In the genomic region with DNA sequence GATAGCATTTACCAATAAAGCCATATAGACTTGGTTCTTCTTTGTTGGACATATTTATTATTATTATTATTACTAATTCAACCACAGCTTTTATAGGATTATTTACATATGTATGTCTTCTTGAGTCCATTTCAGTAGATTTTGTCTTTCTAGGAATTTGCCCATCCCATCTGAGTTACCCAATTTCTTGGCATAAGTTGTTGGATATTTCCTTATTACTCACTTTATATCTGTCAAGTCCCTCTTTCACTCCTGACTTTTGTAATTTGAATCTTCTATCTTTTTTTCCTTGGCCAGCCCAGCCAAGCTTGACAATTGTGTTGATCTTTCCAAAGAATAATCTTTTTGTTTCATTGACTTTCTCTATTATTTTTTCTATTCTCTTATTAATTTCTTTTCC, we compare ENCODE assay signal across 20 cellular contexts.
DNase-seq lines count a peak whose midpoint lies in the region; TF ChIP-seq lines count a peak whose summit lies in the region.
"Had no signal": no experiment of that assay in that cellular context is flagged by ENCODE, and none has a peak within 500 bp of the region (broad histone marks: within the 10 kb centered on the region; RNA-seq: fewer than 3 reads in every experiment).

No MANE protein-coding gene starts in this region.

- H3K4me3 Mint-ChIP-seq in MCF 10A (ENCODE audit: unreplicated experiment) = no peak overlapping the region
- H3K4me3 Mint-ChIP-seq: B cell; CD4-positive, alpha-beta T cell had no signal

- no peaks in the 10 kb centered on the region for H3K4me1 Mint-ChIP-seq in MCF 10A (ENCODE audit: insufficient read depth, unreplicated experiment)
- H3K4me1 Mint-ChIP-seq: B cell had no signal

- H3K36me3 ChIP-seq in breast epithelium = no peaks in the 10 kb centered on the region
- H3K36me3 ChIP-seq: BLaER1 had no signal

- no peaks in the 10 kb centered on the region for H3K4me1 ChIP-seq in breast epithelium
- H3K4me1 ChIP-seq: BLaER1 had no signal

- TF ChIP-seq CTCF in MCF 10A (IDR thresholded peaks at IDR 0.05; ENCODE audit: unreplicated experiment) (no peak), breast epithelium (IDR thresholded peaks at IDR 0.05) (no peak), RWPE1 (conservative IDR thresholded peaks at IDR 0.05; ENCODE audit: low read depth) (no peak), epithelial cell of esophagus (IDR thresholded peaks at IDR 0.05; ENCODE audit: insufficient read depth, low read depth, low read length, missing control alignments) (no peak), GM10248 (IDR thresholded peaks at IDR 0.05; ENCODE audit: control extremely low read depth, extremely low read depth, low read depth, missing control alignments) (no peak), dorsolateral prefrontal cortex (IDR thresholded peaks at IDR 0.05 in 54 of 56, conservative IDR thresholded peaks at IDR 0.05 in 2 of 56; ENCODE audit: low read depth in 1 of 56, partially characterized antibody in 56 of 56) (no peak)

- no TSS peak for BruUV-seq in MCF 10A (replicated peaks; lab: Mats Ljungman, UMichigan)

- no peak overlapping the region for H3K4me3 ChIP-seq in breast epithelium
- H3K4me3 ChIP-seq in epithelial cell of esophagus (ENCODE audit: low read length) = no peak overlapping the region
- no peak overlapping the region for H3K4me3 ChIP-seq in dorsolateral prefrontal cortex
- H3K4me3 ChIP-seq: BLaER1 had no signal

- no peaks in the 10 kb centered on the region for H3K27me3 Mint-ChIP-seq in MCF 10A (ENCODE audit: insufficient read depth, unreplicated experiment)
- H3K27me3 Mint-ChIP-seq: B cell; CD4-positive, alpha-beta T cell had no signal

- TF ChIP-seq POLR2A in breast epithelium (IDR thresholded peaks at IDR 0.05) = no peak

- no peak overlapping the region for H3K27ac Mint-ChIP-seq in MCF 10A (ENCODE audit: low read depth, unreplicated experiment)
- H3K27ac Mint-ChIP-seq: B cell; CD4-positive, alpha-beta T cell had no signal

- H3K9me3 ChIP-seq in breast epithelium = no peaks in the 10 kb centered on the region
- H3K9me3 ChIP-seq: BLaER1 had no signal

- H3K27me3 ChIP-seq in breast epithelium = no peaks in the 10 kb centered on the region
- peaks cover 0 to 4% (median 0%) of the 10 kb centered on the region in 45 donors for H3K27me3 ChIP-seq in dorsolateral prefrontal cortex
- H3K27me3 ChIP-seq: BLaER1 had no signal

- no peaks in the 10 kb centered on the region for H3K9me3 Mint-ChIP-seq in MCF 10A (ENCODE audit: unreplicated experiment)

- H3K36me3 Mint-ChIP-seq in MCF 10A (ENCODE audit: insufficient read depth, unreplicated experiment) = no peaks in the 10 kb centered on the region

- DNase-seq in MCF 10A (ENCODE audit: unreplicated experiment) = peak; percentile 59
- DNase-seq in breast epithelium (ENCODE audit: low spot score in 2 of 2) = no peak
- peak; percentile 2 for DNase-seq in RWPE1 (ENCODE audit: low spot score)
- peak; percentile 63 for DNase-seq in epithelial cell of esophagus (ENCODE audit: low read depth)
- no peak for DNase-seq in GM10248 (ENCODE audit: extremely low spot score)
- DNase-seq in dorsolateral prefrontal cortex = no peak
- no peak for DNase-seq in NAMALWA (ENCODE audit: low spot score)
- no peak for DNase-seq in NCI-H524 treated with DMSO at 0.1 percent for 48 hours (lab: John Stamatoyannopoulos, UW)
- DNase-seq: Calu3; CD4-positive, alpha-beta T cell; COR-L47; DMS53; DMS79 treated with DMSO at 0.1 percent for 48 hours; GF-D8; H7; HCEC 1CT had no signal

- CTCF ChIA-PET in MCF 10A (lab: Yijun Ruan, JAX) = interaction anchor here (0.6 kb wide), 1 partner anchor 146 kb away, joined by 3 read pairs; no protein-coding TSS in a partner anchor
- CTCF ChIA-PET in RWPE1 (lab: Yijun Ruan, JAX) = no interaction called here
- CTCF ChIA-PET in GM10248 (lab: Yijun Ruan, JAX) = no interaction called here

- POLR2A ChIA-PET in MCF 10A (lab: Yijun Ruan, JAX) (interaction anchor here (0.8 to 1.0 kb wide), 2 partner anchors 15 to 18 kb away, joined by 3 to 4 read pairs; no protein-coding TSS in a partner anchor), RWPE1 (lab: Yijun Ruan, JAX; ENCODE audit: low non-redundant PET) (no interaction called here), GM10248 (lab: Yijun Ruan, JAX) (no interaction called here)

- intact Hi-C loops in MCF 10A (cut with micrococcal nuclease) (no loop called here), breast epithelium (cut with DNase I; ENCODE audit: low total_unique reads) (no loop called here), dorsolateral prefrontal cortex (cut with DNase I) (no loop called here)

- H3K27ac ChIP-seq in breast epithelium (no peak overlapping the region), RWPE1 (no peak overlapping the region), dorsolateral prefrontal cortex (no peak overlapping the region)
- H3K27ac ChIP-seq: 22Rv1, BLaER1, C4-2B had no signal

Comparison
In these comparisons a context has a peak if more than half of its experiments do, and no peak if none do; other contexts are left out.
1. DNase-seq: peak in MCF 10A (single experiment), RWPE1 (single experiment) and epithelial cell of esophagus (single experiment); none in breast epithelium (0 of 2), GM10248 (single experiment), dorsolateral prefrontal cortex (0 of 10), NAMALWA (single experiment) and NCI-H524 treated with DMSO at 0.1 percent for 48 hours (single experiment).